8 cellular contexts compared by ENCODE assay signal in the genomic region with DNA sequence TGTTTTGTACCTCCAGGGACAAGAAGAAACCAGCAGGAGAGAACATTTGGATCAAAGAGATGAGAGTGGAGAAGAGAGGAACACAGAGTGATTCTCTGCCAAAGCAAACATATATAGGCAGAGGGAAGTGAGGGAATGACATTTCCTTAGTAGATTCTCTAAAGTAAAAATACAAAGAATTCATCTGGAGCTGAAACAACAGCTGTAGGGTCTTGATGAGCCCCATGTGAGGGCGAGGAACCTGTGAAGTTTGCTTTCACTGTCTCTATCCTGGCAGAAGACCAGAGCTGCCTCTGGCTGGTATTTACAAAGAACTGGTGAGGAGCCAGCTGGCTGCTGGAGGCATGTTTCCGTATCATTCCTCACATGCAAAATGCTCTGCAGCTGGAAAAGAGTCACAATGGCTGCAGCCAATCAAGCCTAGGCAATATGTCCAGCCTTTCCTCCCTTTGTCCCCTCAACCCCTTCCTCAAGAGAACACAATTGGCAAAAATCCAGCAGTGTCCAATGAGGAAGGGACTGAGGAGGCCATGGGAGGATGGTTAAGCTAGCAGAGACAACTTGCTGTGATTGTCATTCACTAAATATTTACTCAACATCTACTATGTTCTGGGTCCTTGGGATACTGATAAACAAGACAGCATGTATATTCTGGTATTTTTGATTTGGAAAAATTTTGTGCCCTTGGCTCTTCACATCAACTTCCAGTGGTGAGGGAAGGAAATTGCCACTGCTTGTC.
DNase-seq lines count a peak whose midpoint lies in the region; ATAC-seq, FAIRE-seq and TF ChIP-seq lines count a peak whose summit lies in the region.

No MANE protein-coding gene starts in this region.

- no peaks in the 10 kb centered on the region for H3K27me3 ChIP-seq in small intestine (ENCODE audit: control insufficient read depth in 2 of 2, insufficient read depth in 2 of 2, low read length in 2 of 2)

- intact Hi-C loops in left ventricle myocardium superior (cut with micrococcal nuclease), result no loop called here

- no peak for FAIRE-seq in small intestine (lab: Jason Lieb, UNC)

- H3K4me1 ChIP-seq in small intestine (ENCODE audit: control insufficient read depth in 2 of 2, insufficient read depth in 1 of 2, low read depth in 1 of 2, low read length in 1 of 2), result no peaks in the 10 kb centered on the region

- H3K4me3 Mint-ChIP-seq in HFFc6, result no peak overlapping the region
- H3K4me3 Mint-ChIP-seq in WTC11, result no peak overlapping the region

- H3K36me3 Mint-ChIP-seq in HFFc6 (ENCODE audit: low read depth), result no peaks in the 10 kb centered on the region
- no peaks in the 10 kb centered on the region for H3K36me3 Mint-ChIP-seq in WTC11

- CTCF ChIA-PET in WTC11 (lab: Charles Lee), result no interaction called here

- H3K9me3 ChIP-seq in small intestine (ENCODE audit: control insufficient read depth, low read depth), result no peaks in the 10 kb centered on the region

- DNase-seq in HFFc6, result peak; percentile 30
- no peak for DNase-seq in WTC11 (ENCODE audit: low spot score)
- peak; percentile 86 for DNase-seq in left ventricle myocardium superior
- peak; percentile 9 for DNase-seq in small intestine
- no peak for DNase-seq in islet precursor cell
- DNase-seq in GM13977 (ENCODE audit: low spot score), result no peak
- DNase-seq in stimulated activated CD4-positive, alpha-beta T cell treated with anti-CD3 and anti-CD28 coated beads, Interleukin-4, amount 100 ng/mL, for 4 hours, result no peak
- no peak for DNase-seq in NK-92 treated with Interleukin-12 subunit alpha and Interleukin-12 subunit beta, amount 100 ng/mL, for 24 hours (lab: John Stamatoyannopoulos, UW)

- no peaks in the 10 kb centered on the region for H3K9me3 Mint-ChIP-seq in HFFc6
- H3K9me3 Mint-ChIP-seq in WTC11, result no peaks in the 10 kb centered on the region

- 8 to 26% (median 25%) methylated on average over 2 of the region's 2 CpGs for WGBS in small intestine, 3 donors

- H3K4me3 ChIP-seq in small intestine (ENCODE audit: low read depth in 1 of 2, low read length in 2 of 2), result no peak overlapping the region

- H3K27ac ChIP-seq in small intestine (ENCODE audit: low read depth in 1 of 2, low read length in 1 of 2), result no peak overlapping the region

- in situ Hi-C loops in GM13977 (cut with MboI; ENCODE audit: low pct_unique_long_range_greater_than_20kb, low sequenced_read_pairs, unreplicated experiment), result no loop called here

- H3K4me1 Mint-ChIP-seq in HFFc6 (ENCODE audit: low read depth) (peaks cover 14% of the 10 kb centered on the region), WTC11 (peaks cover 18% of the 10 kb centered on the region)

- POLR2A ChIA-PET in WTC11 (lab: Charles Lee), result no interaction called here

- no peak; the same call in 1 of the 2 replicates for ATAC-seq in WTC11
- peak; percentile 80 for ATAC-seq in left ventricle myocardium superior

- no peaks in the 10 kb centered on the region for H3K36me3 ChIP-seq in small intestine (ENCODE audit: control insufficient read depth in 2 of 2, insufficient read depth in 2 of 2, low read length in 2 of 2)

- H3K27me3 Mint-ChIP-seq in HFFc6 (ENCODE audit: insufficient read depth), result peaks cover 2% of the 10 kb centered on the region; the same call in 1 of the 2 replicates
- no peaks in the 10 kb centered on the region for H3K27me3 Mint-ChIP-seq in WTC11 (ENCODE audit: low read depth)

- TF ChIP-seq CTCF in HFFc6 (IDR thresholded peaks at IDR 0.05) (no peak), WTC11 (IDR thresholded peaks at IDR 0.05) (no peak), GM13977 (IDR thresholded peaks at IDR 0.05; ENCODE audit: extremely low read depth, insufficient read depth, missing control alignments) (no peak)

- H3K27ac Mint-ChIP-seq in HFFc6 (no peak overlapping the region), WTC11 (no peak overlapping the region)

TF ChIP-seq in WTC11, 78 proteins besides CTCF, POLR2A, EP300 and RAD21:
- TF ChIP-seq, protein P1, sequence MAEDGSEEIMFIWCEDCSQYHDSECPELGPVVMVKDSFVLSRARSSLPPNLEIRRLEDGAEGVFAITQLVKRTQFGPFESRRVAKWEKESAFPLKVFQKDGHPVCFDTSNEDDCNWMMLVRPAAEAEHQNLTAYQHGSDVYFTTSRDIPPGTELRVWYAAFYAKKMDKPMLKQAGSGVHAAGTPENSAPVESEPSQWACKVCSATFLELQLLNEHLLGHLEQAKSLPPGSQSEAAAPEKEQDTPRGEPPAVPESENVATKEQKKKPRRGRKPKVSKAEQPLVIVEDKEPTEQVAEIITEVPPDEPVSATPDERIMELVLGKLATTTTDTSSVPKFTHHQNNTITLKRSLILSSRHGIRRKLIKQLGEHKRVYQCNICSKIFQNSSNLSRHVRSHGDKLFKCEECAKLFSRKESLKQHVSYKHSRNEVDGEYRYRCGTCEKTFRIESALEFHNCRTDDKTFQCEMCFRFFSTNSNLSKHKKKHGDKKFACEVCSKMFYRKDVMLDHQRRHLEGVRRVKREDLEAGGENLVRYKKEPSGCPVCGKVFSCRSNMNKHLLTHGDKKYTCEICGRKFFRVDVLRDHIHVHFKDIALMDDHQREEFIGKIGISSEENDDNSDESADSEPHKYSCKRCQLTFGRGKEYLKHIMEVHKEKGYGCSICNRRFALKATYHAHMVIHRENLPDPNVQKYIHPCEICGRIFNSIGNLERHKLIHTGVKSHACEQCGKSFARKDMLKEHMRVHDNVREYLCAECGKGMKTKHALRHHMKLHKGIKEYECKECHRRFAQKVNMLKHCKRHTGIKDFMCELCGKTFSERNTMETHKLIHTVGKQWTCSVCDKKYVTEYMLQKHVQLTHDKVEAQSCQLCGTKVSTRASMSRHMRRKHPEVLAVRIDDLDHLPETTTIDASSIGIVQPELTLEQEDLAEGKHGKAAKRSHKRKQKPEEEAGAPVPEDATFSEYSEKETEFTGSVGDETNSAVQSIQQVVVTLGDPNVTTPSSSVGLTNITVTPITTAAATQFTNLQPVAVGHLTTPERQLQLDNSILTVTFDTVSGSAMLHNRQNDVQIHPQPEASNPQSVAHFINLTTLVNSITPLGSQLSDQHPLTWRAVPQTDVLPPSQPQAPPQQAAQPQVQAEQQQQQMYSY (CRISPR knock-in tag; IDR thresholded peaks at IDR 0.05), result peak; percentile 88
- TF ChIP-seq, protein P2, sequence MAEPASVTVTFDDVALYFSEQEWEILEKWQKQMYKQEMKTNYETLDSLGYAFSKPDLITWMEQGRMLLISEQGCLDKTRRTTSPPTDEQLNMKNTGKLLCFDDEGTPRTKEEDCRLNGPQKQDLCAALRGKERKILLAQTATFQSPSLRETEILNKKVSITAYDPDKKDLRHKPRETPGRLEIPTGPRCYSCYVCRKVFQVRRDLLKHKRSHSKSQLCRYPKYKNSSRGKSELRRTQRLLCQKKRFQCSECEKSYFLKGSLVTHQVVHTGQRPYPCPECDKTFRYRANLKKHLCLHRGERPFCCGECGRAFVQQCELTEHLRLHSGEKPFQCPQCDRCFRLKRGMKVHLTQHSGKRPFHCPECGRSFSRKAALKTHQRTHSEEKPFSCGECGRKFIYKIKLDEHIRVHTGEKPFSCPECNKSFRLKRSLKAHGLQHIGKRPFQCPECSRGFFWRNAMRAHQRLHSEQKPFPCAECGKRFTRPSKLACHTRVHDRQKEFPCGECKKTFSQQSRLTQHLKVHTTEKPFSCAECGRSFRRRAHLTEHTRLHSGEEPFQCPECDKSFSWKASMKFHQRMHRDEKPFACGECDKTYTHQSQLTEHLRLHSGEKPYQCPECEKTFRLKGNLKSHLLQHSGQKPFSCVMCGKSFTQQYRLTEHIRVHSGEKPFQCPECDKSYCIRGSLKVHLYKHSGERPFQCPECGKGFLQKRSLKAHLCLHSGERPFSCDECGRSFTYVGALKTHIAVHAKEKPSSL (CRISPR knock-in tag; conservative IDR thresholded peaks at IDR 0.05), result no peak

Comparison
In these comparisons a context has a peak if more than half of its experiments do, and no peak if none do; other contexts are left out.
1. DNase-seq: peak in HFFc6 (single experiment), left ventricle myocardium superior (single experiment) and small intestine (single experiment); none in WTC11 (single experiment), islet precursor cell (single experiment), GM13977 (single experiment), stimulated activated CD4-positive, alpha-beta T cell treated with anti-CD3 and anti-CD28 coated beads, Interleukin-4, amount 100 ng/mL, for 4 hours (0 of 2) and NK-92 treated with Interleukin-12 subunit alpha and Interleukin-12 subunit beta, amount 100 ng/mL, for 24 hours (single experiment).